ENCODE assay signal across 9 cellular contexts in genomic region chr2:104944495-104944894, GRCh38.
DNase-seq lines count a peak whose midpoint lies in the region; ATAC-seq and TF ChIP-seq lines count a peak whose summit lies in the region.
"Had no signal": no experiment of that assay in that cellular context is flagged by ENCODE, and none has a peak within 500 bp of the region (broad histone marks: within the 10 kb centered on the region; RNA-seq: fewer than 3 reads in every experiment).

No MANE protein-coding gene starts in this region.

- H3K36me3 Mint-ChIP-seq in chondrocyte (ENCODE audit: low read depth) (no peaks in the 10 kb centered on the region), nephron progenitor cell (ENCODE audit: low read depth) (no peaks in the 10 kb centered on the region)
- H3K36me3 Mint-ChIP-seq in stimulated activated effector memory CD8-positive, alpha-beta T cell treated with anti-CD3 and anti-CD28 coated beads, Interleukin-12 subunit alpha, Interleukin-12 subunit beta, amount 100 ng/mL, for 72 hours = no peaks in the 10 kb centered on the region

- DNase-seq in DND-41 (no peak), LoVo (ENCODE audit: low spot score) (peak; percentile 25), chondrocyte (ENCODE audit: low spot score) (no peak), nephron progenitor cell (peak; percentile 39)
- DNase-seq in stimulated activated effector memory CD8-positive, alpha-beta T cell treated with anti-CD3 and anti-CD28 coated beads, Interleukin-12 subunit alpha, Interleukin-12 subunit beta, amount 100 ng/mL, for 72 hours (ENCODE audit: low spot score in 2 of 2) = no peak
- no peak for DNase-seq in stimulated activated CD8-positive, alpha-beta memory T cell treated with anti-CD3 and anti-CD28 coated beads, Interleukin-4, amount 100 ng/mL, for 48 hours
- DNase-seq in activated CD4-positive, alpha-beta T cell treated with anti-CD3 and anti-CD28 coated beads, Interleukin-2, amount 50 U/mL, for 1 hour = no peak

- H3K27me3 Mint-ChIP-seq in chondrocyte (ENCODE audit: low read depth) = peaks cover 14% of the 10 kb centered on the region
- H3K27me3 Mint-ChIP-seq in nephron progenitor cell (ENCODE audit: low read depth, poor library complexity) = no peaks in the 10 kb centered on the region

- no peaks in the 10 kb centered on the region for H3K36me3 ChIP-seq in DND-41 (ENCODE audit: insufficient read depth, low read length)

- H3K4me3 ChIP-seq in DND-41 (ENCODE audit: low read depth in 1 of 2, low read length in 2 of 2) = no peak overlapping the region

- TF ChIP-seq CTCF in DND-41 (IDR thresholded peaks at IDR 0.05; ENCODE audit: borderline replicate concordance, extremely low read depth, low read length, poor library complexity, severe bottlenecking) = peak; percentile 26
- peak; percentile 82 for TF ChIP-seq CTCF in chondrocyte (IDR thresholded peaks at IDR 0.05)
- TF ChIP-seq CTCF in nephron progenitor cell (IDR thresholded peaks at IDR 0.05) = peak; percentile 72

- H2AFZ ChIP-seq in DND-41 (ENCODE audit: low read depth, low read length) = no peak overlapping the region

- no peaks in the 10 kb centered on the region for H3K4me1 ChIP-seq in DND-41 (ENCODE audit: insufficient read depth, low read length)

- no peak overlapping the region for H3K27ac ChIP-seq in DND-41 (ENCODE audit: low read length)

- ATAC-seq in DND-41 (ENCODE audit: insufficient read depth, low read depth) (no peak), GM21717 (IDR thresholded peaks at IDR 0.05; ENCODE audit: unreplicated experiment) (no peak)
- no peak for ATAC-seq in stimulated activated effector memory CD8-positive, alpha-beta T cell treated with anti-CD3 and anti-CD28 coated beads, Interleukin-12 subunit alpha, Interleukin-12 subunit beta, amount 100 ng/mL, for 72 hours

- no peaks in the 10 kb centered on the region for H4K20me1 ChIP-seq in DND-41 (ENCODE audit: insufficient read depth, low read length)

- peaks cover 9% of the 10 kb centered on the region for H3K4me1 Mint-ChIP-seq in chondrocyte (ENCODE audit: low read depth)
- peaks cover 72% of the 10 kb centered on the region for H3K4me1 Mint-ChIP-seq in nephron progenitor cell
- no peaks in the 10 kb centered on the region for H3K4me1 Mint-ChIP-seq in stimulated activated effector memory CD8-positive, alpha-beta T cell treated with anti-CD3 and anti-CD28 coated beads, Interleukin-12 subunit alpha, Interleukin-12 subunit beta, amount 100 ng/mL, for 72 hours

- H3K79me2 ChIP-seq in DND-41 (ENCODE audit: insufficient read depth, low read length) = no peaks in the 10 kb centered on the region

- no peak overlapping the region for H3K9ac ChIP-seq in DND-41 (ENCODE audit: low read depth, low read length)

- no peaks in the 10 kb centered on the region for H3K9me3 Mint-ChIP-seq in chondrocyte (ENCODE audit: low read depth)
- H3K9me3 Mint-ChIP-seq in nephron progenitor cell = no peaks in the 10 kb centered on the region
- no peaks in the 10 kb centered on the region for H3K9me3 Mint-ChIP-seq in stimulated activated effector memory CD8-positive, alpha-beta T cell treated with anti-CD3 and anti-CD28 coated beads, Interleukin-12 subunit alpha, Interleukin-12 subunit beta, amount 100 ng/mL, for 72 hours
- H3K9me3 Mint-ChIP-seq: T-helper 1 cell treated with Interleukin-12 subunit alpha and Interleukin-12 subunit beta and Interleukin-4 antibody, amounts not matched to agents 30 μg/mL and 1 μg/mL, for 36 hours had no signal

- H3K27ac Mint-ChIP-seq in chondrocyte (ENCODE audit: unreplicated experiment) (no peak overlapping the region), nephron progenitor cell (no peak overlapping the region)
- no peak overlapping the region for H3K27ac Mint-ChIP-seq in stimulated activated effector memory CD8-positive, alpha-beta T cell treated with anti-CD3 and anti-CD28 coated beads, Interleukin-12 subunit alpha, Interleukin-12 subunit beta, amount 100 ng/mL, for 72 hours
- H3K27ac Mint-ChIP-seq: T-helper 1 cell treated with Interleukin-12 subunit alpha and Interleukin-12 subunit beta and Interleukin-4 antibody, amounts not matched to agents 30 μg/mL and 1 μg/mL, for 36 hours had no signal

- no peak overlapping the region for H3K4me2 ChIP-seq in DND-41 (ENCODE audit: insufficient read depth, low read length)

- H3K27me3 ChIP-seq in DND-41 (ENCODE audit: insufficient read depth, low read length, poor library complexity) = peaks cover 8% of the 10 kb centered on the region

- no peak overlapping the region for H3K4me3 Mint-ChIP-seq in chondrocyte (ENCODE audit: unreplicated experiment)
- no peak overlapping the region for H3K4me3 Mint-ChIP-seq in nephron progenitor cell
- no peak overlapping the region for H3K4me3 Mint-ChIP-seq in stimulated activated effector memory CD8-positive, alpha-beta T cell treated with anti-CD3 and anti-CD28 coated beads, Interleukin-12 subunit alpha, Interleukin-12 subunit beta, amount 100 ng/mL, for 72 hours
- H3K4me3 Mint-ChIP-seq: T-helper 1 cell treated with Interleukin-12 subunit alpha and Interleukin-12 subunit beta and Interleukin-4 antibody, amounts not matched to agents 30 μg/mL and 1 μg/mL, for 36 hours had no signal

- H3K9me3 ChIP-seq in DND-41 (ENCODE audit: insufficient read depth, low read length, severe bottlenecking) = no peaks in the 10 kb centered on the region

Comparison
In these comparisons a context has a peak if more than half of its experiments do, and no peak if none do; other contexts are left out.
1. DNase-seq: peak in LoVo (single experiment) and nephron progenitor cell (single experiment); none in DND-41 (single experiment), chondrocyte (single experiment), stimulated activated effector memory CD8-positive, alpha-beta T cell treated with anti-CD3 and anti-CD28 coated beads, Interleukin-12 subunit alpha, Interleukin-12 subunit beta, amount 100 ng/mL, for 72 hours (0 of 2), stimulated activated CD8-positive, alpha-beta memory T cell treated with anti-CD3 and anti-CD28 coated beads, Interleukin-4, amount 100 ng/mL, for 48 hours (single experiment) and activated CD4-positive, alpha-beta T cell treated with anti-CD3 and anti-CD28 coated beads, Interleukin-2, amount 50 U/mL, for 1 hour (single experiment).
2. CTCF ChIP-seq: peak in every context shown above with its lines; median percentile 82 in chondrocyte; 72 in nephron progenitor cell; 26 in DND-41.